ENCODE assay signal across 8 cellular contexts in the genomic region with DNA sequence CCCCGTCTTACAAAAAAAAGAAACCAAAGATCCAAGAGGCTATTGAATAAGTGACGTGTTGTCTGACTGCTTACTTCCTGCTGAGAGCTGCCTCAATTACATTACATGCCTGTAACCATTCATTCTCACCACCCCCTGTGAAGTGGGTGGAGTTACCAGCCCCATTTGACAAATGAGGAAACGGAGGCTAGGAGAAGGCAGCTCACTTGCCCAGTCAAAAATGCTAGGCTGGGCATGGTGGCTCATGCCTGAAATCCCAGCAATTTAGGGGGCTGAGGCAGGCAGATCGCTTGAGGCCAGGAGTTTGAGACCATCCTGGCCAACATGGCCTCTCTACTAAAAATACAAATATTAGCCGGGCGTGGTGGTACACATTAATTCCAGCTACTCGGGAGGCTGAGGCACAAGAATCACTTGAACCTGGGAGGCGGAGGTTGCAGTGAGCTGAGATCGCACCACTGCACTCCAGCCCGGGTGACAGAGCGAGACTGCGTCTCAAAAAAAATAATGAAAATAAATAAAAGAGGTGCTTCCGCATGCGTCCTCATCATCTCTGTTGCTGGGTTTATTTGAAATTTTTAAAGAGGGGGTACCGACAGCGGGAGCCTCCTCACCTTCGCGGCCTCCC. TPM values are rescaled to one million over a fixed set of nuclear protein-coding genes. Genes with fewer than 3 reads are reported as not detected.
DNase-seq lines count a peak whose midpoint lies in the region; ATAC-seq lines count a peak whose summit lies in the region.

No MANE protein-coding gene starts in this region.

- peak overlapping the region; percentile 99 for H3K27ac Mint-ChIP-seq in activated naive CD8-positive, alpha-beta T cell treated with anti-CD3 and anti-CD28 coated beads, Interleukin-2, amount 50 U/mL, for 24 hours

- peak; percentile 80 for ATAC-seq in activated naive CD8-positive, alpha-beta T cell treated with anti-CD3 and anti-CD28 coated beads, Interleukin-2, amount 50 U/mL, for 24 hours
- ATAC-seq in left ventricle myocardium superior (peak; percentile 25), GM21515 (IDR thresholded peaks at IDR 0.05; ENCODE audit: unreplicated experiment) (no peak)

- peak overlapping the region; percentile 99 for H3K4me3 Mint-ChIP-seq in activated naive CD8-positive, alpha-beta T cell treated with anti-CD3 and anti-CD28 coated beads, Interleukin-2, amount 50 U/mL, for 24 hours

- H3K27me3 Mint-ChIP-seq in activated naive CD8-positive, alpha-beta T cell treated with anti-CD3 and anti-CD28 coated beads, Interleukin-2, amount 50 U/mL, for 24 hours, result no peaks in the 10 kb centered on the region

- intact Hi-C loops in left ventricle myocardium superior (cut with micrococcal nuclease), result no loop called here

- DNase-seq in DMS79 treated with DMSO at 0.1 percent for 48 hours (lab: John Stamatoyannopoulos, UW) (peak; percentile 40), HS-5 (ENCODE audit: low read depth) (peak; percentile 34), SIG-M5 (lab: John Stamatoyannopoulos, UW) (peak; percentile 86), left ventricle myocardium superior (no peak), retina (peak; percentile 45), inferior parietal cortex (ENCODE audit: extremely low spot score) (no peak)
- DNase-seq in activated naive CD8-positive, alpha-beta T cell treated with anti-CD3 and anti-CD28 coated beads, Interleukin-2, amount 50 U/mL, for 24 hours, result peak; percentile 68

- peaks cover 22% of the 10 kb centered on the region for H3K36me3 Mint-ChIP-seq in activated naive CD8-positive, alpha-beta T cell treated with anti-CD3 and anti-CD28 coated beads, Interleukin-2, amount 50 U/mL, for 24 hours (ENCODE audit: low read depth)

- peaks cover 73% of the 10 kb centered on the region for H3K4me1 Mint-ChIP-seq in activated naive CD8-positive, alpha-beta T cell treated with anti-CD3 and anti-CD28 coated beads, Interleukin-2, amount 50 U/mL, for 24 hours

- H3K9me3 Mint-ChIP-seq in activated naive CD8-positive, alpha-beta T cell treated with anti-CD3 and anti-CD28 coated beads, Interleukin-2, amount 50 U/mL, for 24 hours, result no peaks in the 10 kb centered on the region

RNA-seq across cellular contexts. Expression of a gene that starts 0.5 kb away (rescaled TPM):
- 43.8 TPM for total RNA-seq in left ventricle myocardium superior

RNA-seq across cellular contexts. Expression of a gene that starts 0.6 kb away (rescaled TPM):
- 25.9 TPM for total RNA-seq in left ventricle myocardium superior

RNA-seq across cellular contexts. Expression of a gene that starts 19.9 kb away (rescaled TPM):
- not detected for total RNA-seq in left ventricle myocardium superior

RNA-seq across cellular contexts. Expression of a gene that starts 32.2 kb away (rescaled TPM):
- total RNA-seq in left ventricle myocardium superior, result not detected

RNA-seq across cellular contexts. Expression of a gene that starts 45.9 kb away (rescaled TPM):
- total RNA-seq in left ventricle myocardium superior, result 0.87 TPM

Comparison
In these comparisons a context has a peak if more than half of its experiments do, and no peak if none do; other contexts are left out.
1. DNase-seq: peak in DMS79 treated with DMSO at 0.1 percent for 48 hours (single experiment), HS-5 (single experiment), SIG-M5 (single experiment), activated naive CD8-positive, alpha-beta T cell treated with anti-CD3 and anti-CD28 coated beads, Interleukin-2, amount 50 U/mL, for 24 hours (single experiment) and retina (single experiment); none in left ventricle myocardium superior (single experiment) and inferior parietal cortex (single experiment).